Comparison of ENCODE assay signal across 12 cellular contexts in genomic region chr5:10759111-10759510, GRCh38. TPM values are rescaled to one million over a fixed set of nuclear protein-coding genes. Genes with fewer than 3 reads are reported as not detected.
DNase-seq lines count a peak whose midpoint lies in the region; ATAC-seq, FAIRE-seq and TF ChIP-seq lines count a peak whose summit lies in the region.
"Had no signal": no experiment of that assay in that cellular context is flagged by ENCODE, and none has a peak within 500 bp of the region (broad histone marks: within the 10 kb centered on the region; RNA-seq: fewer than 3 reads in every experiment).

No MANE protein-coding gene starts in this region.

- H3K4me2 ChIP-seq in HepG2 (ENCODE audit: low read depth, low read length), result peak overlapping the region; percentile 75

- POLR2A ChIA-PET in activated CD8-positive, alpha-beta T cell treated with anti-CD3 and anti-CD28 coated beads for 36 hours (lab: Charles Lee), result interaction anchor here (1.1 kb wide), 1 partner anchor 126 kb away, joined by 3 read pairs; no protein-coding TSS in a partner anchor
- POLR2A ChIA-PET in HepG2 (lab: Yijun Ruan, JAX), result no interaction called here

- FAIRE-seq in HepG2 (lab: Jason Lieb, UNC), result no peak
- FAIRE-seq: GM12892, RCC 7860 had no signal

- DNase-seq in stimulated activated naive CD8-positive, alpha-beta T cell treated with anti-CD3 and anti-CD28 coated beads, Interleukin-15, Interleukin-2, amounts not matched to agents 100 U/mL and 50 U/mL, for 24 hours, result no peak
- no peak for DNase-seq in activated CD8-positive, alpha-beta T cell treated with anti-CD3 and anti-CD28 coated beads for 36 hours
- DNase-seq in HepG2 (ENCODE audit: low spot score), result no peak
- no peak for DNase-seq in NCI-H446 treated with DMSO at 0.1 percent for 48 hours (lab: John Stamatoyannopoulos, UW)
- DNase-seq in glutamatergic neuron, result no peak
- DNase-seq: NCI-H1930 had no signal

- no peak for TF ChIP-seq CTCF in activated CD8-positive, alpha-beta T cell treated with anti-CD3 and anti-CD28 coated beads for 36 hours (IDR thresholded peaks at IDR 0.05)
- TF ChIP-seq CTCF in HepG2 (CRISPR knock-in tag; IDR thresholded peaks at IDR 0.05) (no peak), glutamatergic neuron (IDR thresholded peaks at IDR 0.05; ENCODE audit: partially characterized antibody, unreplicated experiment) (no peak)

- peak overlapping the region; percentile 23 to 78 (median 78); a peak in 4 of 6 replicates for H3K4me3 ChIP-seq in HepG2 (replicated peaks in 1 of 3; ENCODE audit: insufficient read depth in 1 of 3, low read depth in 2 of 3, low read length in 3 of 3)

- H3K36me3 Mint-ChIP-seq in stimulated activated naive CD8-positive, alpha-beta T cell treated with anti-CD3 and anti-CD28 coated beads, Interleukin-15, Interleukin-2, amounts not matched to agents 100 ng/mL and 50 ng/mL, for 24 hours (ENCODE audit: low read depth), result peaks cover 14% of the 10 kb centered on the region
- peaks cover 28% of the 10 kb centered on the region for H3K36me3 Mint-ChIP-seq in activated CD8-positive, alpha-beta T cell treated with anti-CD3 and anti-CD28 coated beads for 36 hours (ENCODE audit: low read depth)
- H3K36me3 Mint-ChIP-seq in glutamatergic neuron (ENCODE audit: unreplicated experiment), result no peaks in the 10 kb centered on the region

- H3K79me2 ChIP-seq in HepG2 (ENCODE audit: insufficient read depth, low read length), result peaks cover 64% of the 10 kb centered on the region

- 97% methylated on average over 6 of the region's 6 CpGs for WGBS in HepG2 (ENCODE audit: low lambda C conversion rate)

- ATAC-seq in stimulated activated naive CD8-positive, alpha-beta T cell treated with anti-CD3 and anti-CD28 coated beads, Interleukin-15, Interleukin-2, amounts not matched to agents 100 U/mL and 50 U/mL, for 24 hours, result no peak
- ATAC-seq in activated CD8-positive, alpha-beta T cell treated with anti-CD3 and anti-CD28 coated beads for 36 hours, result no peak
- ATAC-seq in HepG2 (no peak), GM21576 (IDR thresholded peaks at IDR 0.05; ENCODE audit: unreplicated experiment) (no peak), GM21529 (IDR thresholded peaks at IDR 0.05; ENCODE audit: unreplicated experiment) (no peak)

- in situ Hi-C loops in HepG2 (cut with HindIII; ENCODE audit: extremely low pct_ligation_motif_present, low pct_unique_long_range_greater_than_20kb), result no loop called here

- H3K9me3 Mint-ChIP-seq in stimulated activated naive CD8-positive, alpha-beta T cell treated with anti-CD3 and anti-CD28 coated beads, Interleukin-15, Interleukin-2, amounts not matched to agents 100 ng/mL and 50 ng/mL, for 24 hours, result no peaks in the 10 kb centered on the region
- no peaks in the 10 kb centered on the region for H3K9me3 Mint-ChIP-seq in activated CD8-positive, alpha-beta T cell treated with anti-CD3 and anti-CD28 coated beads for 36 hours
- peaks cover 9% of the 10 kb centered on the region for H3K9me3 Mint-ChIP-seq in glutamatergic neuron (ENCODE audit: unreplicated experiment)

- H3K27me3 Mint-ChIP-seq in stimulated activated naive CD8-positive, alpha-beta T cell treated with anti-CD3 and anti-CD28 coated beads, Interleukin-15, Interleukin-2, amounts not matched to agents 100 ng/mL and 50 ng/mL, for 24 hours, result no peaks in the 10 kb centered on the region
- H3K27me3 Mint-ChIP-seq in activated CD8-positive, alpha-beta T cell treated with anti-CD3 and anti-CD28 coated beads for 36 hours, result no peaks in the 10 kb centered on the region
- H3K27me3 Mint-ChIP-seq in glutamatergic neuron (ENCODE audit: unreplicated experiment), result peaks cover 6% of the 10 kb centered on the region

- TF ChIP-seq POLR2A in HepG2 (IDR thresholded peaks at IDR 0.05; ENCODE audit: insufficient read depth in 1 of 2, low read depth in 2 of 2, low read length in 2 of 2), result no peak

- intact Hi-C loops in activated CD8-positive, alpha-beta T cell treated with anti-CD3 and anti-CD28 coated beads for 36 hours (cut with micrococcal nuclease), result no loop called here
- intact Hi-C loops in HepG2 (cut with micrococcal nuclease; ENCODE audit: unreplicated experiment), result no loop called here

- H3K4me1 ChIP-seq in HepG2 (ENCODE audit: insufficient read depth, low read length), result peaks cover 71% of the 10 kb centered on the region

- TF ChIP-seq EP300 in HepG2 (IDR thresholded peaks at IDR 0.05; ENCODE audit: low read depth in 2 of 2, low read length in 2 of 2) (no peak), HepG2 (CRISPR knock-in tag; IDR thresholded peaks at IDR 0.05; ENCODE audit: borderline replicate concordance) (no peak)

- CTCF ChIA-PET in activated CD8-positive, alpha-beta T cell treated with anti-CD3 and anti-CD28 coated beads for 36 hours (lab: Charles Lee), result interaction anchor here (1.1 kb wide), 1 partner anchor 57 kb away, joined by 3 read pairs; no protein-coding TSS in a partner anchor
- CTCF ChIA-PET in HepG2 (lab: Yijun Ruan, JAX; ENCODE audit: low intra/inter-chr PET ratio, low total read pairs), result no interaction called here

- H3K27ac Mint-ChIP-seq in stimulated activated naive CD8-positive, alpha-beta T cell treated with anti-CD3 and anti-CD28 coated beads, Interleukin-15, Interleukin-2, amounts not matched to agents 100 ng/mL and 50 ng/mL, for 24 hours, result peak overlapping the region; percentile 47
- no peak overlapping the region for H3K27ac Mint-ChIP-seq in activated CD8-positive, alpha-beta T cell treated with anti-CD3 and anti-CD28 coated beads for 36 hours
- no peak overlapping the region for H3K27ac Mint-ChIP-seq in glutamatergic neuron (ENCODE audit: unreplicated experiment)

- BruUV-seq in HepG2 (replicated peaks; lab: Mats Ljungman, UMichigan), result no TSS peak

- peaks cover 0 to 3% of the 10 kb centered on the region in 2 experiments; a peak in 1 of 5 replicates for H3K27me3 ChIP-seq in HepG2 (ENCODE audit: control insufficient read depth in 1 of 2, insufficient read depth in 2 of 2, low read length in 2 of 2)
- H3K27me3 ChIP-seq: esophagus muscularis mucosa had no signal

- H3K9ac ChIP-seq in HepG2 (ENCODE audit: insufficient read depth, low read depth, low read length), result no peak overlapping the region

- H2AFZ ChIP-seq in HepG2 (ENCODE audit: low read length), result no peak overlapping the region

- no peak for TF ChIP-seq RAD21 in HepG2 (CRISPR knock-in tag; IDR thresholded peaks at IDR 0.05)

- no peak overlapping the region for H3K27ac ChIP-seq in HepG2 (ENCODE audit: extremely low read length, insufficient read depth, low read length)

- no peaks in the 10 kb centered on the region for H3K9me3 ChIP-seq in HepG2 (ENCODE audit: low read length)
- H3K9me3 ChIP-seq: esophagus muscularis mucosa had no signal

- peaks cover 4 to 46% of the 10 kb centered on the region in 2 experiments; a peak in 4 of 5 replicates for H3K36me3 ChIP-seq in HepG2 (replicated peaks in 1 of 2; ENCODE audit: control insufficient read depth in 1 of 2, insufficient read depth in 2 of 2, low read length in 2 of 2)

- peaks cover 13% of the 10 kb centered on the region; the same call in 1 of the 2 replicates for H4K20me1 ChIP-seq in HepG2 (ENCODE audit: insufficient read depth, low read length)

- H3K4me1 Mint-ChIP-seq in stimulated activated naive CD8-positive, alpha-beta T cell treated with anti-CD3 and anti-CD28 coated beads, Interleukin-15, Interleukin-2, amounts not matched to agents 100 ng/mL and 50 ng/mL, for 24 hours (ENCODE audit: low read depth), result peaks cover 73% of the 10 kb centered on the region
- peaks cover 53% of the 10 kb centered on the region for H3K4me1 Mint-ChIP-seq in activated CD8-positive, alpha-beta T cell treated with anti-CD3 and anti-CD28 coated beads for 36 hours (ENCODE audit: low read depth)
- peaks cover 14% of the 10 kb centered on the region for H3K4me1 Mint-ChIP-seq in glutamatergic neuron (ENCODE audit: low read depth, unreplicated experiment)

- peak overlapping the region; percentile 99 for H3K4me3 Mint-ChIP-seq in stimulated activated naive CD8-positive, alpha-beta T cell treated with anti-CD3 and anti-CD28 coated beads, Interleukin-15, Interleukin-2, amounts not matched to agents 100 ng/mL and 50 ng/mL, for 24 hours
- peak overlapping the region; percentile 56 for H3K4me3 Mint-ChIP-seq in activated CD8-positive, alpha-beta T cell treated with anti-CD3 and anti-CD28 coated beads for 36 hours
- no peak overlapping the region for H3K4me3 Mint-ChIP-seq in glutamatergic neuron (ENCODE audit: unreplicated experiment)

RNA-seq across cellular contexts. Expression of gene DAP, which starts 1.9 kb away (rescaled TPM):
- total RNA-seq in activated CD8-positive, alpha-beta T cell treated with anti-CD3 and anti-CD28 coated beads for 36 hours, result 10 to 100 TPM; 42.5 to 45.3 TPM
- total RNA-seq in HepG2 (2016; rRNA removed; fragmentation: Illumina TruSeq; extraction: Trizol), result 22.0 and 51.2 TPM in 2 replicates
- 19.5 and 20.1 TPM in 2 replicates for total RNA-seq in HepG2 (2016; cell fraction: cytosol; rRNA removed; fragmentation: Illumina TruSeq; extraction: Trizol; ENCODE audit: low read depth)
- total RNA-seq in HepG2 (2016; cell fraction: insoluble cytoplasmic fraction; rRNA removed; fragmentation: Illumina TruSeq; extraction: Trizol), result 20.5 and 51.1 TPM in 2 replicates
- total RNA-seq in HepG2 (2016; cell fraction: membrane; rRNA removed; fragmentation: Illumina TruSeq; extraction: Trizol), result 87.7 and 89.8 TPM in 2 replicates
- total RNA-seq in HepG2 (2016; cell fraction: nucleus; rRNA removed; fragmentation: Illumina TruSeq; extraction: Trizol), result 30.0 and 39.7 TPM in 2 replicates
- polyA plus RNA-seq in HepG2 (2011; rRNA removed), result 54.3 and 57.5 TPM in 2 replicates
- polyA plus RNA-seq in HepG2 (2011; cell fraction: cytosol; rRNA removed), result 82.9 and 92.2 TPM in 2 replicates
- polyA plus RNA-seq in HepG2 (2011; cell fraction: nucleus; rRNA removed), result 34.1 and 35.5 TPM in 2 replicates
- 98.8 and 102 TPM in 2 replicates for polyA plus RNA-seq in HepG2 (2012)
- 88.2 and 107 TPM in 2 replicates for polyA plus RNA-seq in HepG2 (2016; cell fraction: cytosol; fragmentation: Illumina TruSeq; extraction: Trizol; ENCODE audit: low read depth)
- 112 and 139 TPM in 2 replicates for polyA plus RNA-seq in HepG2 (2016; cell fraction: insoluble cytoplasmic fraction; fragmentation: Illumina TruSeq; extraction: Trizol; ENCODE audit: low read depth)
- 175 and 183 TPM in 2 replicates for polyA plus RNA-seq in HepG2 (2016; cell fraction: membrane; fragmentation: Illumina TruSeq; extraction: Trizol; ENCODE audit: low read depth)
- 80.5 and 81.6 TPM in 2 replicates for polyA plus RNA-seq in HepG2 (2016; cell fraction: nucleus; fragmentation: Illumina TruSeq; extraction: Trizol; ENCODE audit: insufficient read depth, low read depth)
- 58.7 and 66.7 TPM in 2 replicates for polyA minus RNA-seq in HepG2 (2011; rRNA and poly(A)+ RNA removed; ENCODE audit: low replicate concordance)
- 50.0 and 52.9 TPM in 2 replicates for polyA minus RNA-seq in HepG2 (2011; cell fraction: cytosol; rRNA and poly(A)+ RNA removed)
- 41.0 and 48.8 TPM in 2 replicates for polyA minus RNA-seq in HepG2 (2011; cell fraction: nucleus; rRNA and poly(A)+ RNA removed)
- total RNA-seq in glutamatergic neuron (ENCODE audit: unreplicated experiment), result 38.5 TPM
